ENCODE assay signal across 20 cellular contexts in the genomic region with DNA sequence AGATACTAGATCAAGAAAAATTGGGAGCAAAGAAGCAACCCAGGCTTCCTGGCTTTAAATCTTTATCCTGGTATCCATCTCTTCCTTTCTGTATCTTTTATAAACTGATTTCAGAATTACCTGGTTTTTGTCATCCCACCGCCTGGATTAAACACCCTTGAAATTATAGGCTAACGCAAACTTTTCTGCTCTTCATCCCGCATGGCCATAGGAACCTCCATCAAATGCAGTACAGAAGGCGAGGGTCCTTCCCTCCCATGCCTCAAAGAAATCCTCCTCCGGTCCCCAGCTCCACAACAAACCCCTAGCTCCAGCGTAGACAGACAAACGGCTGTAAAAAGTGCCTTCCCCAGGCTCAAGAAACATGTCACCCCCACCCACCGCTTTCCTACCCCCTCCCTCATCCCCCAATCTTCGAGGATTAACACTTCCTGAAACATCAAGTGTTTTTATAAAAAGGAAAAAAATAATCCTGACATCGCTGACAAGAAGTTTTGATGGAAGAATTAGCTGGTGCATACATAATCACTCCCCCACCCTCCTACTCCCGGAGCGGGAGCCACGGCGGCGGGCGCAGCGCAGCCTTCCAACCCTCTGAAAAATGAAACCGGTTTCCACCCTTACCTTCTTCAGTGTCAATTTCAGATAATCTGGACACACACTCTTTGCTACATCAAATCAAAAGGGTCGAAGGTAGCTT. TPM values are rescaled to one million over a fixed set of nuclear protein-coding genes. Genes with fewer than 3 reads are reported as not detected.
DNase-seq lines count a peak whose midpoint lies in the region; ATAC-seq and TF ChIP-seq lines count a peak whose summit lies in the region.
"Had no signal": no experiment of that assay in that cellular context is flagged by ENCODE, and none has a peak within 500 bp of the region (broad histone marks: within the 10 kb centered on the region; RNA-seq: fewer than 3 reads in every experiment).

No MANE protein-coding gene starts in this region.

- TF ChIP-seq CTCF in endodermal cell (conservative IDR thresholded peaks at IDR 0.05) (no peak), lower lobe of right lung (IDR thresholded peaks at IDR 0.05) (no peak)

- H3K27me3 Mint-ChIP-seq in activated CD4-positive, alpha-beta memory T cell treated with anti-CD3 and anti-CD28 coated beads, Interleukin-2, amount 10 ng/mL, durations not matched to agents 7 days and 5 days: peaks cover 89% of the 10 kb centered on the region
- H3K27me3 Mint-ChIP-seq in activated CD4-positive, alpha-beta memory T cell treated with anti-CD3 and anti-CD28 coated beads for 36 hours: peaks cover 83% of the 10 kb centered on the region
- H3K27me3 Mint-ChIP-seq in endodermal cell (ENCODE audit: insufficient read depth): peaks cover 100% of the 10 kb centered on the region

- H3K36me3 ChIP-seq in HAP-1 (replicated peaks): peaks cover under 1% of the 10 kb centered on the region; the same call in 1 of the 2 replicates
- no peaks in the 10 kb centered on the region for H3K36me3 ChIP-seq in endodermal cell (ENCODE audit: control insufficient read depth, insufficient read depth, low read length)
- no peaks in the 10 kb centered on the region for H3K36me3 ChIP-seq in lower lobe of right lung
- H3K36me3 ChIP-seq: Peyer's patch had no signal

- H3K27ac ChIP-seq in endodermal cell (ENCODE audit: low read depth, low read length): no peak overlapping the region
- no peak overlapping the region for H3K27ac ChIP-seq in lower lobe of right lung
- H3K27ac ChIP-seq: HL-60, Peyer's patch had no signal

- in situ Hi-C loops in HAP-1 (cut with MboI; ENCODE audit: low sequenced_read_pairs): no loop called here

- no peak overlapping the region for H3K9ac ChIP-seq in endodermal cell (ENCODE audit: extremely low read depth, low read length, poor library complexity, severe bottlenecking)

- H3K4me3 ChIP-seq in HAP-1 (peak overlapping the region; percentile 4; the same call in 1 of the 2 replicates), endodermal cell (ENCODE audit: low read length) (no peak overlapping the region), lower lobe of right lung (no peak overlapping the region)
- H3K4me3 ChIP-seq: Peyer's patch had no signal

- H3K4me1 Mint-ChIP-seq in activated CD4-positive, alpha-beta memory T cell treated with anti-CD3 and anti-CD28 coated beads, Interleukin-2, amount 10 ng/mL, durations not matched to agents 7 days and 5 days: peaks cover 44% of the 10 kb centered on the region
- peaks cover 42% of the 10 kb centered on the region for H3K4me1 Mint-ChIP-seq in activated CD4-positive, alpha-beta memory T cell treated with anti-CD3 and anti-CD28 coated beads for 36 hours (ENCODE audit: low read depth)
- H3K4me1 Mint-ChIP-seq in endodermal cell: peaks cover 31% of the 10 kb centered on the region

- CTCF ChIA-PET in activated CD4-positive, alpha-beta memory T cell treated with anti-CD3 and anti-CD28 coated beads, Interleukin-2, amount 10 ng/mL, durations not matched to agents 7 days and 5 days (lab: Charles Lee): interaction anchor here (1.2 to 3.0 kb wide), 3 partner anchors 11 to 152 kb away, joined by 4 to 15 read pairs (median 5); a partner anchor contains a TSS
- CTCF ChIA-PET in activated CD4-positive, alpha-beta memory T cell treated with anti-CD3 and anti-CD28 coated beads for 36 hours (lab: Charles Lee): interaction anchor here (0.7 to 2.9 kb wide), 4 partner anchors 10 to 352 kb away, joined by 3 to 19 read pairs (median 4); a partner anchor contains a TSS

- H3K27ac Mint-ChIP-seq in activated CD4-positive, alpha-beta memory T cell treated with anti-CD3 and anti-CD28 coated beads, Interleukin-2, amount 10 ng/mL, durations not matched to agents 7 days and 5 days: no peak overlapping the region
- H3K27ac Mint-ChIP-seq in activated CD4-positive, alpha-beta memory T cell treated with anti-CD3 and anti-CD28 coated beads for 36 hours: no peak overlapping the region
- no peak overlapping the region for H3K27ac Mint-ChIP-seq in endodermal cell

- POLR2A ChIA-PET in activated CD4-positive, alpha-beta memory T cell treated with anti-CD3 and anti-CD28 coated beads, Interleukin-2, amount 10 ng/mL, durations not matched to agents 7 days and 5 days (lab: Charles Lee): interaction anchor here (2.1 kb wide), 1 partner anchor 10 kb away, joined by 12 read pairs; a partner anchor contains a TSS
- POLR2A ChIA-PET in activated CD4-positive, alpha-beta memory T cell treated with anti-CD3 and anti-CD28 coated beads for 36 hours (lab: Charles Lee): interaction anchor here (1.0 kb wide), 1 partner anchor 10 kb away, joined by 3 read pairs; a partner anchor contains a TSS

- H3K36me3 Mint-ChIP-seq in activated CD4-positive, alpha-beta memory T cell treated with anti-CD3 and anti-CD28 coated beads, Interleukin-2, amount 10 ng/mL, durations not matched to agents 7 days and 5 days (ENCODE audit: low read depth): peaks cover 9% of the 10 kb centered on the region
- no peaks in the 10 kb centered on the region for H3K36me3 Mint-ChIP-seq in activated CD4-positive, alpha-beta memory T cell treated with anti-CD3 and anti-CD28 coated beads for 36 hours
- no peaks in the 10 kb centered on the region for H3K36me3 Mint-ChIP-seq in endodermal cell (ENCODE audit: low read depth)
- H3K36me3 Mint-ChIP-seq: T-cell had no signal

- ATAC-seq in lower lobe of right lung: no peak
- ATAC-seq: T-cell had no signal

- intact Hi-C loops in activated CD4-positive, alpha-beta memory T cell treated with anti-CD3 and anti-CD28 coated beads for 36 hours (cut with micrococcal nuclease): no loop called here
- intact Hi-C loops in lower lobe of right lung (cut with DNase I): no loop called here

- no peak overlapping the region for H3K4me3 Mint-ChIP-seq in activated CD4-positive, alpha-beta memory T cell treated with anti-CD3 and anti-CD28 coated beads, Interleukin-2, amount 10 ng/mL, durations not matched to agents 7 days and 5 days
- H3K4me3 Mint-ChIP-seq in activated CD4-positive, alpha-beta memory T cell treated with anti-CD3 and anti-CD28 coated beads for 36 hours: no peak overlapping the region
- H3K4me3 Mint-ChIP-seq in endodermal cell: no peak overlapping the region

- DNase-seq in activated CD4-positive, alpha-beta memory T cell treated with anti-CD3 and anti-CD28 coated beads, Interleukin-2, amount 10 ng/mL, durations not matched to agents 7 days and 5 days: peak; percentile 13
- DNase-seq in activated CD4-positive, alpha-beta memory T cell treated with anti-CD3 and anti-CD28 coated beads for 36 hours: no peak
- DNase-seq in HAP-1 (ENCODE audit: low spot score in 2 of 2): no peak
- peak; percentile 54 for DNase-seq in endodermal cell
- DNase-seq in retina: peak; percentile 50
- no peak for DNase-seq in NCI-H2171 treated with DMSO at 0.1 percent for 48 hours (lab: John Stamatoyannopoulos, UW)
- DNase-seq in lower lobe of right lung: no peak
- no peak for DNase-seq in SHP77 treated with DMSO at 0.1 percent for 48 hours (lab: John Stamatoyannopoulos, UW)
- DNase-seq: activated CD4-positive, alpha-beta T cell treated with anti-CD3 and anti-CD28 coated beads for 4 hours; dermis blood vessel endothelial cell; DMS153; Kasumi-1; NCI-H1417 treated with DMSO at 0.1 percent for 48 hours; NCI-H510A treated with DMSO at 0.1 percent for 48 hours; Peyer's patch; stimulated activated naive CD4-positive, alpha-beta T cell treated with Interleukin-2 at 50 U/mL for 16 hours; T-cell had no signal

- H3K9me3 ChIP-seq in HAP-1 (no peaks in the 10 kb centered on the region), endodermal cell (ENCODE audit: control insufficient read depth, low read length) (no peaks in the 10 kb centered on the region), lower lobe of right lung (no peaks in the 10 kb centered on the region)

- H3K9me3 Mint-ChIP-seq in activated CD4-positive, alpha-beta memory T cell treated with anti-CD3 and anti-CD28 coated beads, Interleukin-2, amount 10 ng/mL, durations not matched to agents 7 days and 5 days: no peaks in the 10 kb centered on the region
- no peaks in the 10 kb centered on the region for H3K9me3 Mint-ChIP-seq in activated CD4-positive, alpha-beta memory T cell treated with anti-CD3 and anti-CD28 coated beads for 36 hours
- H3K9me3 Mint-ChIP-seq in endodermal cell: no peaks in the 10 kb centered on the region
- H3K9me3 Mint-ChIP-seq: T-cell had no signal

- no peaks in the 10 kb centered on the region for H3K27me3 ChIP-seq in HAP-1 (ENCODE audit: low read depth)
- H3K27me3 ChIP-seq in endodermal cell (ENCODE audit: control insufficient read depth, insufficient read depth, low read length, poor library complexity, severe bottlenecking): peaks cover 100% of the 10 kb centered on the region
- peaks cover 100% of the 10 kb centered on the region for H3K27me3 ChIP-seq in lower lobe of right lung (ENCODE audit: low read depth)

- WGBS in endodermal cell (ENCODE audit: insufficient coverage in 1 of 2, insufficient read length in 1 of 2), 2 experiments: 3 to 4% methylated on average over 3 to 18 of the region's 19 CpGs

- peaks cover 15% of the 10 kb centered on the region for H3K4me1 ChIP-seq in HAP-1
- H3K4me1 ChIP-seq in endodermal cell (ENCODE audit: control insufficient read depth, insufficient read depth, low read length): peaks cover 9% of the 10 kb centered on the region
- peaks cover 34% of the 10 kb centered on the region for H3K4me1 ChIP-seq in lower lobe of right lung

RNA-seq across cellular contexts. Expression of a gene that starts 7.6 kb away (rescaled TPM):
- under 1 TPM in 1 of 2 experiments, not detected in 1; 0.18 TPM for total RNA-seq in activated CD4-positive, alpha-beta memory T cell treated with anti-CD3 and anti-CD28 coated beads, Interleukin-2, amount 10 ng/mL, durations not matched to agents 7 days and 5 days
- total RNA-seq in activated CD4-positive, alpha-beta memory T cell treated with anti-CD3 and anti-CD28 coated beads for 36 hours: not detected
- total RNA-seq in endodermal cell: not detected
- 10.5 TPM for polyA plus RNA-seq in endodermal cell (2013, experiment 1 of 2)
- polyA plus RNA-seq in endodermal cell (2013, experiment 2 of 2): 14.9 TPM
- not detected for total RNA-seq in lower lobe of right lung
- total RNA-seq: dermis blood vessel endothelial cell, fibroblast of lung, Peyer's patch, skeletal muscle tissue, T-cell had no signal

RNA-seq across cellular contexts. Expression of a gene that starts 9.8 kb away (rescaled TPM):
- total RNA-seq in activated CD4-positive, alpha-beta memory T cell treated with anti-CD3 and anti-CD28 coated beads, Interleukin-2, amount 10 ng/mL, durations not matched to agents 7 days and 5 days: not detected
- total RNA-seq in activated CD4-positive, alpha-beta memory T cell treated with anti-CD3 and anti-CD28 coated beads for 36 hours: not detected
- total RNA-seq in endodermal cell (under 1 TPM in 1 of 2 donors, not detected in 1; 0.13 TPM), lower lobe of right lung (not detected)
- polyA plus RNA-seq in endodermal cell (2013, experiment 1 of 2): 8.9 TPM
- 11.6 TPM for polyA plus RNA-seq in endodermal cell (2013, experiment 2 of 2)
- total RNA-seq: dermis blood vessel endothelial cell, fibroblast of lung, Peyer's patch, skeletal muscle tissue had no signal
- polyA plus RNA-seq: fibroblast of lung had no signal

Comparison
In these comparisons a context has a peak if more than half of its experiments do, and no peak if none do; other contexts are left out.
1. DNase-seq: peak in activated CD4-positive, alpha-beta memory T cell treated with anti-CD3 and anti-CD28 coated beads, Interleukin-2, amount 10 ng/mL, durations not matched to agents 7 days and 5 days (single experiment), endodermal cell (single experiment) and retina (single experiment); none in activated CD4-positive, alpha-beta memory T cell treated with anti-CD3 and anti-CD28 coated beads for 36 hours (single experiment), HAP-1 (0 of 2), NCI-H2171 treated with DMSO at 0.1 percent for 48 hours (single experiment), lower lobe of right lung (single experiment) and SHP77 treated with DMSO at 0.1 percent for 48 hours (single experiment).